Comparison of ENCODE assay signal across 8 cellular contexts in the genomic region with DNA sequence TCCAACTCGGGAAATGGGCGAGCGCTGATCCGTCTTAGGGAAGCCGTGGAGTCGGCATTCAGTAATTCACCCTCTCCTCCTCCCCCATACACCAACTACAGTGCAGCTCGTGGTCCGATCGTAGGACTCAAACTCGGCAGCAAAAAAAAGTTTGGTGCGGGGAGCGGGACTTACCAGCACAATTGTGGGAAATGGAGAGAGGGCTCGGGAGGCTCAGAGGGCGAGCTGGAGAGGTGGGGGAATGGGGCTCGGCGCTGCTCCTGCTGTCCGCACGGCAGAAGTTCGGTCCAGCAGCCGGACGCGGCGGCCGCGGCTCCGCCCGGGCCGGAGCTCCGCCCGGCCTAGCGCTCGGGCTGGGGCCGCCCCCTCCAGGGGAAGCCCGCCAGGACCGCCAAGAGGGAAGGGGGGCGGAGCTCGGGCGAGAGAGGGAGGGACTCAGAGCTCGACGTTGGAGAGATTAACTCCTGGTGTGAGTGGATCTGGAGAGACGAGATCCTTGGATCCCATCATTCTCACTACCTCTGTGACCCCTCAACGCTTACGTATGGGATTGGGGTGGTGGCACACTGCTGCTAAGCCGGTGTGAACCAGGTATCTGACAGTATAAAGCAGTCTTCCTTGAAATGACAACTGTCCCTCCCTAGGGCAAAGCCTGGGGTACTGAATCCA. TPM values are rescaled to one million over a fixed set of nuclear protein-coding genes. Genes with fewer than 3 reads are reported as not detected.
DNase-seq lines count a peak whose midpoint lies in the region; ATAC-seq and TF ChIP-seq lines count a peak whose summit lies in the region.

No MANE protein-coding gene starts in this region.

- H3K9me3 Mint-ChIP-seq in endothelial cell (ENCODE audit: unreplicated experiment) (no peaks in the 10 kb centered on the region), mesothelial cell of epicardium (no peaks in the 10 kb centered on the region)

- H3K4me3 Mint-ChIP-seq in endothelial cell (ENCODE audit: unreplicated experiment) (peak overlapping the region; percentile 98), mesothelial cell of epicardium (peak overlapping the region; percentile 96)

- peak; percentile 88 for DNase-seq in COLO668 (lab: John Stamatoyannopoulos, UW; ENCODE audit: unreplicated experiment)
- peak; percentile 89 for DNase-seq in HT-29 (ENCODE audit: low spot score)
- peak; percentile 79 for DNase-seq in NOMO-1 treated with dmso at 0.1 percent for 144 hours (lab: John Stamatoyannopoulos, UW; ENCODE audit: unreplicated experiment)
- DNase-seq in activated CD8-positive, alpha-beta memory T cell treated with anti-CD3 and anti-CD28 coated beads, Interleukin-2, amount 50 U/mL, for 24 hours (ENCODE audit: extremely low read depth) = peak; percentile 55
- peak; percentile 88 for DNase-seq in endothelial cell (ENCODE audit: low spot score)
- DNase-seq in mesothelial cell of epicardium (ENCODE audit: low spot score in 2 of 2, unreplicated experiment in 2 of 2) = peak; percentile 75 to 85
- peak; percentile 44 to 65 for DNase-seq in stimulated activated CD8-positive, alpha-beta memory T cell treated with anti-CD3 and anti-CD28 coated beads, Interleukin-2, amount 100 ng/mL, for 1 hour (ENCODE audit: low read depth in 2 of 2)

- H3K27ac Mint-ChIP-seq in endothelial cell (ENCODE audit: unreplicated experiment) (peak overlapping the region; percentile 52), mesothelial cell of epicardium (peak overlapping the region; percentile 97)

- TF ChIP-seq CTCF in endothelial cell (IDR thresholded peaks at IDR 0.05; ENCODE audit: unreplicated experiment) (no peak), mesothelial cell of epicardium (IDR thresholded peaks at IDR 0.05; ENCODE audit: unreplicated experiment) (no peak)

- H3K27me3 Mint-ChIP-seq in endothelial cell (ENCODE audit: unreplicated experiment) (peaks cover 8% of the 10 kb centered on the region), mesothelial cell of epicardium (ENCODE audit: low read depth) (peaks cover 16% of the 10 kb centered on the region)

- H3K4me1 Mint-ChIP-seq in endothelial cell (ENCODE audit: unreplicated experiment) (peaks cover 5% of the 10 kb centered on the region), mesothelial cell of epicardium (peaks cover 9% of the 10 kb centered on the region)

- peak; percentile 54 for ATAC-seq in GM19468 (IDR thresholded peaks at IDR 0.05; ENCODE audit: extremely low read depth, unreplicated experiment)

- H3K36me3 Mint-ChIP-seq in endothelial cell (ENCODE audit: low read depth, unreplicated experiment) (peaks cover 18% of the 10 kb centered on the region), mesothelial cell of epicardium (peaks cover 19% of the 10 kb centered on the region)

RNA-seq across cellular contexts. Expression of a gene that starts 0.7 kb away (rescaled TPM):
- total RNA-seq in HT-29 (2014; rRNA removed; shearing (Covaris generic)) = 15.8 and 25.2 TPM in 2 replicates
- 38.8 TPM for total RNA-seq in endothelial cell (ENCODE audit: unreplicated experiment)
- 57.6 to 62.6 TPM (median 62.0 TPM) in 3 replicates for total RNA-seq in mesothelial cell of epicardium

RNA-seq across cellular contexts. Expression of a gene that starts 14.2 kb away (rescaled TPM):
- 0.63 and 1.6 TPM in 2 replicates for total RNA-seq in HT-29 (2014; rRNA removed; shearing (Covaris generic))
- total RNA-seq in endothelial cell (ENCODE audit: unreplicated experiment) (3.8 TPM), mesothelial cell of epicardium (4.7 to 5.4 TPM (median 5.3 TPM) in 3 replicates)

RNA-seq across cellular contexts. Expression of a gene that starts 26.0 kb away (rescaled TPM):
- 0.29 and 0.46 TPM in 2 replicates for total RNA-seq in HT-29 (2014; rRNA removed; shearing (Covaris generic))
- total RNA-seq in endothelial cell (ENCODE audit: unreplicated experiment) = not detected
- 0.40 to 0.61 TPM (median 0.58 TPM) in 3 replicates for total RNA-seq in mesothelial cell of epicardium

RNA-seq across cellular contexts. Expression of a gene that starts 35.6 kb away (rescaled TPM):
- total RNA-seq in HT-29 (2014; rRNA removed; shearing (Covaris generic)) = 14.8 and 19.7 TPM in 2 replicates
- 28.4 TPM for total RNA-seq in endothelial cell (ENCODE audit: unreplicated experiment)
- total RNA-seq in mesothelial cell of epicardium = 32.5 to 34.2 TPM (median 33.5 TPM) in 3 replicates

RNA-seq across cellular contexts. Expression of a gene that starts 35.7 kb away (rescaled TPM):
- total RNA-seq in HT-29 (2014; rRNA removed; shearing (Covaris generic)) = 6.5 and 9.9 TPM in 2 replicates
- total RNA-seq in endothelial cell (ENCODE audit: unreplicated experiment) = 13.1 TPM
- total RNA-seq in mesothelial cell of epicardium = 13.9 to 15.3 TPM (median 15.0 TPM) in 3 replicates

Comparison
In these comparisons a context has a peak if more than half of its experiments do, and no peak if none do; other contexts are left out.
1. Peak in every context shown above with its lines: DNase-seq and ATAC-seq.